27 cellular contexts compared by ENCODE assay signal in the genomic region with DNA sequence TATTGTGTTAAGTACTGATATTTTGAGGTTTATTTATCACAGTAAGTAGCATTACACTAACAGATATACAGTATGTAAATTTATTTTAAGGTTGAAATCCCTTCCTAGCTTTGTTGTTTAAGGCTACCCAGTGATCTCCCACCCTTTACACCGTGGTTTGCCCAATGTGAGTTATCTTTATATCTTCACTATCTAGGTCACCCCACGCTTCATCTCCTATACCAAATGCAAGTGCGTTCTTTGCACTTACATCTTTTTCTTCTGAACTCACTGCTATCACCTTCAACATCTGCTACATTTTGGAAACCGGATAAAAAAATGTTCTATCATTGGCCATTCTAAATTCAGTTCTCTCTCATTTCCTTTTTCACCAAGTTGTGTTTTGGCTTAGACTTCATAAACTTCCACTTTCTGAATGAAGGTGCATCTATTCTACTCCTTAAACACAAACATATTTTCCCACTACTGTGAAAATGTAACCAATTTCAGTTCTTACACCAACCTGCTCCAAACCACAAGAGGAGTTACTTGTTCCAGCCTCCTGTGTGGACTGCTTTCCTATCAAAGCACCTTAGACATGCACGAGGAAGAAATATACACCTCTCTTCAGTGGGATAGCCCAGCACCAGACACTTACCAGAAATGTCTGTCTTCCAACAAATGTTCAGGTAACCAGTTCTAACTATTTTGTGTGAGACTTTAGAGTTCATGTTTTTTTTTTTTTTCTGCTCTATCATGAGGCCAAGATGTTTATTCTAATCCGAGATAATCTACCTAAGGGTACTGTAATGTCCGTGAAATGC. TPM values are rescaled to one million over a fixed set of nuclear protein-coding genes. Genes with fewer than 3 reads are reported as not detected.
A peak's percentile ranks its signal among the peaks of the same experiment; 100 is the strongest.
DNase-seq lines count a peak whose midpoint lies in the region; ATAC-seq and TF ChIP-seq lines count a peak whose summit lies in the region.
"Had no signal": no experiment of that assay in that cellular context is flagged by ENCODE, and none has a peak within 500 bp of the region (broad histone marks: within the 10 kb centered on the region; RNA-seq: fewer than 3 reads in every experiment).

No MANE protein-coding gene starts in this region.

- H3K27me3 ChIP-seq in PC-9 (ENCODE audit: insufficient read depth, low read depth): no peaks in the 10 kb centered on the region

- H3K9me3 ChIP-seq in PC-9 (ENCODE audit: insufficient read depth, low read depth): no peaks in the 10 kb centered on the region
- H3K9me3 ChIP-seq: SK-N-SH had no signal

- in situ Hi-C loops in GM13977 (cut with MboI; ENCODE audit: low pct_unique_long_range_greater_than_20kb, low sequenced_read_pairs, unreplicated experiment): no loop called here

- no peaks in the 10 kb centered on the region for H3K79me2 ChIP-seq in PC-9 (ENCODE audit: low read depth)
- H3K79me2 ChIP-seq: parathyroid adenoma had no signal

- H2AFZ ChIP-seq in PC-9: peak overlapping the region; percentile 24; the same call in 1 of the 2 replicates
- H2AFZ ChIP-seq: parathyroid adenoma had no signal

- no peak overlapping the region for H3K4me3 ChIP-seq in PC-9

- peak; percentile 12 for DNase-seq in GM13977 (ENCODE audit: low spot score)
- no peak for DNase-seq in PC-9
- DNase-seq in natural killer cell treated with Interleukin-12 subunit alpha and Interleukin-12 subunit beta and Interleukin-15 and Interleukin-18, amount 100 ng/mL, for 72 hours (ENCODE audit: low spot score): no peak
- no peak for DNase-seq in DMS 273 (lab: John Stamatoyannopoulos, UW; ENCODE audit: unreplicated experiment)
- DNase-seq in HK-2 (ENCODE audit: unreplicated experiment): no peak
- DNase-seq in NCI-H1436 (lab: John Stamatoyannopoulos, UW): no peak
- DNase-seq: activated CD4-positive, alpha-beta T cell treated with anti-CD3 and anti-CD28 coated beads, Interleukin-2, amount 50 U/mL, for 1 hour; activated CD8-positive, alpha-beta memory T cell treated with anti-CD3 and anti-CD28 coated beads, Interleukin-2, amount 50 U/mL, for 4 hours; activated gamma-delta T cell; amygdala; COR-L47; EL; naive thymus-derived CD4-positive, alpha-beta T cell; NCI-H1436 treated with DMSO at 0.1 percent for 48 hours; NCI-H774; RPMI8226; SK-N-SH; T1000 had no signal

- H3K36me3 Mint-ChIP-seq in natural killer cell treated with Interleukin-12 subunit alpha and Interleukin-12 subunit beta and Interleukin-15 and Interleukin-18, amount 100 ng/mL, for 72 hours: no peaks in the 10 kb centered on the region
- H3K36me3 Mint-ChIP-seq: memory B cell; naive thymus-derived CD4-positive, alpha-beta T cell had no signal

- no peaks in the 10 kb centered on the region for H3F3A ChIP-seq in PC-9 (ENCODE audit: insufficient read depth, low read depth)

- intact Hi-C loops in PC-9 (cut with micrococcal nuclease; ENCODE audit: unreplicated experiment): no loop called here

- POLR2A ChIA-PET in PC-9 (lab: Charles Lee; ENCODE audit: unreplicated experiment): no interaction called here

- no TSS peak for BruUV-seq in PC-9 (replicated peaks; lab: Mats Ljungman, UMichigan)

- H3K27me3 Mint-ChIP-seq in natural killer cell treated with Interleukin-12 subunit alpha and Interleukin-12 subunit beta and Interleukin-15 and Interleukin-18, amount 100 ng/mL, for 72 hours: peaks cover 6 to 22% of the 10 kb centered on the region in 2 donors

- no peak overlapping the region for H3K27ac ChIP-seq in PC-9
- H3K27ac ChIP-seq: parathyroid adenoma had no signal

- no peaks in the 10 kb centered on the region for H3K9me2 ChIP-seq in PC-9 (ENCODE audit: insufficient read depth)

- H4K20me1 ChIP-seq in PC-9 (ENCODE audit: insufficient read depth): no peaks in the 10 kb centered on the region

- peak; percentile 47 for ATAC-seq in HG02642 (IDR thresholded peaks at IDR 0.05; ENCODE audit: poor library complexity, unreplicated experiment)
- no peak for ATAC-seq in natural killer cell treated with Interleukin-12 subunit alpha and Interleukin-12 subunit beta and Interleukin-15 and Interleukin-18, amount 100 ng/mL, for 72 hours
- ATAC-seq in activated CD4-positive, CD25-positive, alpha-beta regulatory T cell treated with anti-CD3 and anti-CD28 coated beads, Interleukin-2, amount 50 U/mL, for 24 hours: no peak
- ATAC-seq: naive thymus-derived CD4-positive, alpha-beta T cell had no signal

- H3K4me3 Mint-ChIP-seq in natural killer cell treated with Interleukin-12 subunit alpha and Interleukin-12 subunit beta and Interleukin-15 and Interleukin-18, amount 100 ng/mL, for 72 hours: peak overlapping the region; percentile 50
- H3K4me3 Mint-ChIP-seq: memory B cell had no signal

- no peaks in the 10 kb centered on the region for H3K4me1 ChIP-seq in PC-9 (replicated peaks; ENCODE audit: insufficient read depth)
- H3K4me1 ChIP-seq: parathyroid adenoma had no signal

- H3K4me2 ChIP-seq in PC-9: no peak overlapping the region
- H3K4me2 ChIP-seq: SK-N-SH had no signal

- H3K9me3 Mint-ChIP-seq in natural killer cell treated with Interleukin-12 subunit alpha and Interleukin-12 subunit beta and Interleukin-15 and Interleukin-18, amount 100 ng/mL, for 72 hours: no peaks in the 10 kb centered on the region

- no peak overlapping the region for H3K27ac Mint-ChIP-seq in natural killer cell treated with Interleukin-12 subunit alpha and Interleukin-12 subunit beta and Interleukin-15 and Interleukin-18, amount 100 ng/mL, for 72 hours
- H3K27ac Mint-ChIP-seq: memory B cell; naive thymus-derived CD4-positive, alpha-beta T cell had no signal

- CTCF ChIA-PET in PC-9 (lab: Charles Lee): no interaction called here

- no peaks in the 10 kb centered on the region for H3K36me3 ChIP-seq in PC-9 (ENCODE audit: low read depth)

- no peak for TF ChIP-seq CTCF in GM13977 (IDR thresholded peaks at IDR 0.05; ENCODE audit: extremely low read depth, insufficient read depth, missing control alignments)
- TF ChIP-seq CTCF in PC-9 (conservative IDR thresholded peaks at IDR 0.05): no peak

- peaks cover 7 to 14% of the 10 kb centered on the region in 2 donors for H3K4me1 Mint-ChIP-seq in natural killer cell treated with Interleukin-12 subunit alpha and Interleukin-12 subunit beta and Interleukin-15 and Interleukin-18, amount 100 ng/mL, for 72 hours (ENCODE audit: low read depth in 2 of 2)

RNA-seq across cellular contexts. Expression of a gene that starts 21.8 kb away (rescaled TPM):
- not detected in 2 replicates for total RNA-seq in PC-9 (2021)
- total RNA-seq in natural killer cell treated with Interleukin-12 subunit alpha and Interleukin-12 subunit beta and Interleukin-15 and Interleukin-18, amount 100 ng/mL, for 72 hours: not detected
- total RNA-seq: cardiac septum, dermis microvascular lymphatic vessel endothelial cell, kidney epithelial cell, M059J had no signal

RNA-seq across cellular contexts. Expression of a gene that starts 41.9 kb away (rescaled TPM):
- total RNA-seq in PC-9 (2021): not detected in 2 replicates
- total RNA-seq in natural killer cell treated with Interleukin-12 subunit alpha and Interleukin-12 subunit beta and Interleukin-15 and Interleukin-18, amount 100 ng/mL, for 72 hours: under 1 TPM in 1 of 2 donors, not detected in 1; 0.57 TPM
- total RNA-seq: cardiac septum, dermis microvascular lymphatic vessel endothelial cell, kidney epithelial cell, ureter had no signal

RNA-seq across cellular contexts. Expression of a gene that starts 46.5 kb away (rescaled TPM):
- total RNA-seq in PC-9 (2021): 0.23 TPM in 1 of 2 replicates, not detected in the other
- total RNA-seq in natural killer cell treated with Interleukin-12 subunit alpha and Interleukin-12 subunit beta and Interleukin-15 and Interleukin-18, amount 100 ng/mL, for 72 hours: not detected

RNA-seq across cellular contexts. Expression of a gene that starts 53.4 kb away (rescaled TPM):
- not detected in 2 replicates for total RNA-seq in PC-9 (2021)
- total RNA-seq in natural killer cell treated with Interleukin-12 subunit alpha and Interleukin-12 subunit beta and Interleukin-15 and Interleukin-18, amount 100 ng/mL, for 72 hours: not detected
- total RNA-seq: cardiac septum, dermis microvascular lymphatic vessel endothelial cell, kidney epithelial cell, M059J, ureter had no signal
